Comparison of ENCODE assay signal across 1 cellular context in the genomic region with DNA sequence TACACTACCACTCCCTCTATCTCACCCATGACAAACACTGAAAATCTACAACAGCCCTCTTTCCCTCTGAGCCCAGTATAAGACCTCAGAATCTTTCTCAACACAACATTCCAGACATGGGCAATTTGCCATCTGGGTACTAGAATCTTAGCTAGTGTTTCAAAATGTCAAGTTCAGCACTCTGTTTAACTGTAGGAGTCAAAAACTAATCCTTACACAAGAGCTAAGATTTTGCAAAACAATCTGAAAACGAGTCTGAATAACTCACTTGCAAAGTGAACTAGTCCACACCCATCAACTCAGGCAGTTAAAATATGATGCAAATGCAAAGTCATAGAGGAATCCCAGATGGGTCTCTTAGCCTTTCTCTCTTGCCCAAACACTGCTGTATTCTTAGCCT.
TF ChIP-seq lines count a peak whose summit lies in the region.

No MANE protein-coding gene starts in this region.

TF ChIP-seq in GM23338, 12 proteins besides CTCF, POLR2A, EP300 and RAD21 (continued from another document):
- TF ChIP-seq, protein P1, sequence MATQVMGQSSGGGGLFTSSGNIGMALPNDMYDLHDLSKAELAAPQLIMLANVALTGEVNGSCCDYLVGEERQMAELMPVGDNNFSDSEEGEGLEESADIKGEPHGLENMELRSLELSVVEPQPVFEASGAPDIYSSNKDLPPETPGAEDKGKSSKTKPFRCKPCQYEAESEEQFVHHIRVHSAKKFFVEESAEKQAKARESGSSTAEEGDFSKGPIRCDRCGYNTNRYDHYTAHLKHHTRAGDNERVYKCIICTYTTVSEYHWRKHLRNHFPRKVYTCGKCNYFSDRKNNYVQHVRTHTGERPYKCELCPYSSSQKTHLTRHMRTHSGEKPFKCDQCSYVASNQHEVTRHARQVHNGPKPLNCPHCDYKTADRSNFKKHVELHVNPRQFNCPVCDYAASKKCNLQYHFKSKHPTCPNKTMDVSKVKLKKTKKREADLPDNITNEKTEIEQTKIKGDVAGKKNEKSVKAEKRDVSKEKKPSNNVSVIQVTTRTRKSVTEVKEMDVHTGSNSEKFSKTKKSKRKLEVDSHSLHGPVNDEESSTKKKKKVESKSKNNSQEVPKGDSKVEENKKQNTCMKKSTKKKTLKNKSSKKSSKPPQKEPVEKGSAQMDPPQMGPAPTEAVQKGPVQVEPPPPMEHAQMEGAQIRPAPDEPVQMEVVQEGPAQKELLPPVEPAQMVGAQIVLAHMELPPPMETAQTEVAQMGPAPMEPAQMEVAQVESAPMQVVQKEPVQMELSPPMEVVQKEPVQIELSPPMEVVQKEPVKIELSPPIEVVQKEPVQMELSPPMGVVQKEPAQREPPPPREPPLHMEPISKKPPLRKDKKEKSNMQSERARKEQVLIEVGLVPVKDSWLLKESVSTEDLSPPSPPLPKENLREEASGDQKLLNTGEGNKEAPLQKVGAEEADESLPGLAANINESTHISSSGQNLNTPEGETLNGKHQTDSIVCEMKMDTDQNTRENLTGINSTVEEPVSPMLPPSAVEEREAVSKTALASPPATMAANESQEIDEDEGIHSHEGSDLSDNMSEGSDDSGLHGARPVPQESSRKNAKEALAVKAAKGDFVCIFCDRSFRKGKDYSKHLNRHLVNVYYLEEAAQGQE (IDR thresholded peaks at IDR 0.05; ENCODE audit: unreplicated experiment): no peak
- no peak for TF ChIP-seq EZH2 (IDR thresholded peaks at IDR 0.05; ENCODE audit: low read depth, unreplicated experiment)
- no peak for TF ChIP-seq ZNF114 (CRISPR knock-in tag; IDR thresholded peaks at IDR 0.05)
- TF ChIP-seq, protein P2, sequence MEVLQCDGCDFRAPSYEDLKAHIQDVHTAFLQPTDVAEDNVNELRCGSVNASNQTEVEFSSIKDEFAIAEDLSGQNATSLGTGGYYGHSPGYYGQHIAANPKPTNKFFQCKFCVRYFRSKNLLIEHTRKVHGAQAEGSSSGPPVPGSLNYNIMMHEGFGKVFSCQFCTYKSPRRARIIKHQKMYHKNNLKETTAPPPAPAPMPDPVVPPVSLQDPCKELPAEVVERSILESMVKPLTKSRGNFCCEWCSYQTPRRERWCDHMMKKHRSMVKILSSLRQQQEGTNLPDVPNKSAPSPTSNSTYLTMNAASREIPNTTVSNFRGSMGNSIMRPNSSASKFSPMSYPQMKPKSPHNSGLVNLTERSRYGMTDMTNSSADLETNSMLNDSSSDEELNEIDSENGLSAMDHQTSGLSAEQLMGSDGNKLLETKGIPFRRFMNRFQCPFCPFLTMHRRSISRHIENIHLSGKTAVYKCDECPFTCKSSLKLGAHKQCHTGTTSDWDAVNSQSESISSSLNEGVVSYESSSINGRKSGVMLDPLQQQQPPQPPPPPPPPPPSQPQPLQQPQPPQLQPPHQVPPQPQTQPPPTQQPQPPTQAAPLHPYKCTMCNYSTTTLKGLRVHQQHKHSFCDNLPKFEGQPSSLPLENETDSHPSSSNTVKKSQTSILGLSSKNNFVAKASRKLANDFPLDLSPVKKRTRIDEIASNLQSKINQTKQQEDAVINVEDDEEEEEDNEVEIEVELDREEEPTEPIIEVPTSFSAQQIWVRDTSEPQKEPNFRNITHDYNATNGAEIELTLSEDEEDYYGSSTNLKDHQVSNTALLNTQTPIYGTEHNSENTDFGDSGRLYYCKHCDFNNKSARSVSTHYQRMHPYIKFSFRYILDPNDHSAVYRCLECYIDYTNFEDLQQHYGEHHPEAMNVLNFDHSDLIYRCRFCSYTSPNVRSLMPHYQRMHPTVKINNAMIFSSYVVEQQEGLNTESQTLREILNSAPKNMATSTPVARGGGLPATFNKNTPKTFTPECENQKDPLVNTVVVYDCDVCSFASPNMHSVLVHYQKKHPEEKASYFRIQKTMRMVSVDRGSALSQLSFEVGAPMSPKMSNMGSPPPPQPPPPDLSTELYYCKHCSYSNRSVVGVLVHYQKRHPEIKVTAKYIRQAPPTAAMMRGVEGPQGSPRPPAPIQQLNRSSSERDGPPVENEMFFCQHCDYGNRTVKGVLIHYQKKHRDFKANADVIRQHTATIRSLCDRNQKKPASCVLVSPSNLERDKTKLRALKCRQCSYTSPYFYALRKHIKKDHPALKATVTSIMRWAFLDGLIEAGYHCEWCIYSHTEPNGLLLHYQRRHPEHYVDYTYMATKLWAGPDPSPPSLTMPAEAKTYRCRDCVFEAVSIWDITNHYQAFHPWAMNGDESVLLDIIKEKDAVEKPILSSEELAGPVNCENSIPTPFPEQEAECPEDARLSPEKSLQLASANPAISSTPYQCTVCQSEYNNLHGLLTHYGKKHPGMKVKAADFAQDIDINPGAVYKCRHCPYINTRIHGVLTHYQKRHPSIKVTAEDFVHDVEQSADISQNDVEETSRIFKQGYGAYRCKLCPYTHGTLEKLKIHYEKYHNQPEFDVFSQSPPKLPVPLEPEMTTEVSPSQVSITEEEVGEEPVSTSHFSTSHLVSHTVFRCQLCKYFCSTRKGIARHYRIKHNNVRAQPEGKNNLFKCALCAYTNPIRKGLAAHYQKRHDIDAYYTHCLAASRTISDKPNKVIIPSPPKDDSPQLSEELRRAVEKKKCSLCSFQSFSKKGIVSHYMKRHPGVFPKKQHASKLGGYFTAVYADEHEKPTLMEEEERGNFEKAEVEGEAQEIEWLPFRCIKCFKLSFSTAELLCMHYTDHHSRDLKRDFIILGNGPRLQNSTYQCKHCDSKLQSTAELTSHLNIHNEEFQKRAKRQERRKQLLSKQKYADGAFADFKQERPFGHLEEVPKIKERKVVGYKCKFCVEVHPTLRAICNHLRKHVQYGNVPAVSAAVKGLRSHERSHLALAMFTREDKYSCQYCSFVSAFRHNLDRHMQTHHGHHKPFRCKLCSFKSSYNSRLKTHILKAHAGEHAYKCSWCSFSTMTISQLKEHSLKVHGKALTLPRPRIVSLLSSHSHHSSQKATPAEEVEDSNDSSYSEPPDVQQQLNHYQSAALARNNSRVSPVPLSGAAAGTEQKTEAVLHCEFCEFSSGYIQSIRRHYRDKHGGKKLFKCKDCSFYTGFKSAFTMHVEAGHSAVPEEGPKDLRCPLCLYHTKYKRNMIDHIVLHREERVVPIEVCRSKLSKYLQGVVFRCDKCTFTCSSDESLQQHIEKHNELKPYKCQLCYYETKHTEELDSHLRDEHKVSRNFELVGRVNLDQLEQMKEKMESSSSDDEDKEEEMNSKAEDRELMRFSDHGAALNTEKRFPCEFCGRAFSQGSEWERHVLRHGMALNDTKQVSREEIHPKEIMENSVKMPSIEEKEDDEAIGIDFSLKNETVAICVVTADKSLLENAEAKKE (CRISPR knock-in tag; IDR thresholded peaks at IDR 0.05): no peak
- no peak for TF ChIP-seq STAT1 (IDR thresholded peaks at IDR 0.05; ENCODE audit: unreplicated experiment)
- TF ChIP-seq NANOG (IDR thresholded peaks at IDR 0.05; ENCODE audit: borderline replicate concordance): no peak
- no peak for TF ChIP-seq JUNB (IDR thresholded peaks at IDR 0.05; ENCODE audit: unreplicated experiment)
- TF ChIP-seq POLR2AphosphoS5 (IDR thresholded peaks at IDR 0.05; ENCODE audit: low read depth): no peak
